ENCODE assay signal across 14 cellular contexts in the genomic region with DNA sequence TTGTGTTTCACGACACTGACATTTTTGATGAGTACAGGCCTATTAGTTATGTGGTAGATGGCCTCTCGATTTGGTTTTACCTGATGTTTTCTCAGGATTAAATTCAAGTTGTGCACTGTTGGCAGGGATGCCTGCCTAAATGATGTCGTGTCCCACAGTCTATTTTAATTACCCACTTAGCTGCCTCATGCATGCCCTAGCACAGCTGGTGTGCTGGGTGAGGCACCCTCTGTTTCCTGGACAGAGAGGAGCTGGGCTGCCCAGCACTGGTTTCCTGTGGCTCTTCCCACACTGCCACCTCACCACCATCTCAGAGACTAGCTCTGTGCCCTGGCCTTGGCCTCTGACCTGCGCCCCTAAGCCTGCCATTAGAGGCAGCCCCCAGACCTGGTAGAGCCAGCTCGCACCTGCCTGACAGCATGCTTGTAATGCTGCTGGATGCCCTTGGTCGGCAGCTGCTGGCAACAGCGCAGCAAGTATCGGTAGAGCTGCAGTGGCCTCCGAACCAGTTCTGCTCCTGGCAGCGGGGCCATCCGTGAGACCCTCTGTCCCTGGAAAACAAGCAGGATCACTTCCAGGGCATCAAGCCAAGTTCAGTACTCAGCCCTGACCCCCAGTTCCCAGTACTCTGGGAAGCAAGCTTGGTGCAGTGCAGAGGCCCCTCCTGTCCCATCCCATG.
"Had no signal": no experiment of that assay in that cellular context is flagged by ENCODE, and none has a peak within 500 bp of the region (broad histone marks: within the 10 kb centered on the region; RNA-seq: fewer than 3 reads in every experiment).

No MANE protein-coding gene starts in this region.

- H3K36me3 ChIP-seq: adrenal gland had no signal

- H3K4me2 ChIP-seq: smooth muscle cell had no signal

- H3K9me3 ChIP-seq: adrenal gland, upper lobe of left lung had no signal

- H3K27ac ChIP-seq: adrenal gland, upper lobe of left lung had no signal

- H3K4me3 ChIP-seq: adrenal gland, smooth muscle cell, upper lobe of left lung had no signal

- H3K27me3 ChIP-seq: adrenal gland, upper lobe of left lung had no signal

- H3K4me1 ChIP-seq: adrenal gland, upper lobe of left lung had no signal

- ATAC-seq: activated T-cell treated with anti-CD3 and anti-CD28 coated beads, Interleukin-2, amount 50 U/mL, for 4 hours; effector memory CD8-positive, alpha-beta T cell; esophagus mucosa; sciatic nerve; stimulated activated naive CD8-positive, alpha-beta T cell treated with anti-CD3 and anti-CD28 coated beads, Interleukin-15, Interleukin-2, amounts not matched to agents 100 U/mL and 50 U/mL, for 24 hours; T-cell had no signal

- DNase-seq: activated CD4-positive, alpha-beta T cell treated with anti-CD3 and anti-CD28 coated beads for 1 hour; activated CD8-positive, alpha-beta memory T cell treated with anti-CD3 and anti-CD28 coated beads, Interleukin-2, amount 50 U/mL, for 48 hours; activated naive CD4-positive, alpha-beta T cell; activated T-cell treated with anti-CD3 and anti-CD28 coated beads, Interleukin-2, amount 50 U/mL, for 4 hours; effector memory CD8-positive, alpha-beta T cell; naive B cell; stimulated activated CD4-positive, alpha-beta T cell treated with anti-CD3 and anti-CD28 coated beads, Interleukin-15, amount 100 ng/mL, for 24 hours; stimulated activated naive CD8-positive, alpha-beta T cell treated with anti-CD3 and anti-CD28 coated beads, Interleukin-15, Interleukin-2, amounts not matched to agents 100 U/mL and 50 U/mL, for 24 hours; T-cell had no signal
